Comparison of ENCODE assay signal across 16 cellular contexts in genomic region chr18:50283469-50284209, GRCh38. TPM values are rescaled to one million over a fixed set of nuclear protein-coding genes. Genes with fewer than 3 reads are reported as not detected.
DNase-seq lines count a peak whose midpoint lies in the region; ATAC-seq, FAIRE-seq and TF ChIP-seq lines count a peak whose summit lies in the region.
"Had no signal": no experiment of that assay in that cellular context is flagged by ENCODE, and none has a peak within 500 bp of the region (broad histone marks: within the 10 kb centered on the region; RNA-seq: fewer than 3 reads in every experiment).

No MANE protein-coding gene starts in this region.

- H2AFZ ChIP-seq in HepG2 (ENCODE audit: low read length) = no peak overlapping the region

- H3K4me2 ChIP-seq in HepG2 (ENCODE audit: low read depth, low read length) = no peak overlapping the region

- no peak overlapping the region for H3K9ac ChIP-seq in HepG2 (ENCODE audit: insufficient read depth, low read depth, low read length)

- DNase-seq in Right ventricle myocardium inferior (ENCODE audit: missing footprints) (peak; percentile 68), Right ventricle myocardium superior (no peak), HepG2 (ENCODE audit: low spot score) (no peak), GM19240 (ENCODE audit: insufficient read length, low spot score) (no peak), D721Med (ENCODE audit: insufficient read length, low spot score) (no peak), SIG-M5 treated with dmso at 0.1 percent for 504 hours (lab: John Stamatoyannopoulos, UW; ENCODE audit: unreplicated experiment) (no peak), epidermal melanocyte (ENCODE audit: insufficient read length, low spot score) (no peak)
- DNase-seq in activated T-helper 1 cell treated with anti-CD3 and anti-CD28 coated beads, Interleukin-12 subunit alpha, Interleukin-12 subunit beta, Interleukin-2, Interleukin-4 antibody, amounts not matched to agents 30 ng/mL and 10 ng/mL and 1 ng/mL, durations not matched to agents 14 hours and 24 hours and 36 hours (ENCODE audit: low spot score) = no peak
- DNase-seq: activated effector memory CD4-positive, alpha-beta T cell treated with anti-CD3 and anti-CD28 coated beads, Interleukin-2, amount 50 U/mL, for 16 hours; body of pancreas; dorsolateral prefrontal cortex; KBM-7; NCI-H1092 treated with DMSO at 0.1 percent for 48 hours; NCI-H2171; T-helper 9 cell had no signal

- TF ChIP-seq RAD21 in HepG2 (CRISPR knock-in tag; IDR thresholded peaks at IDR 0.05) = no peak

- CTCF ChIA-PET in HepG2 (lab: Yijun Ruan, JAX; ENCODE audit: low intra/inter-chr PET ratio, low total read pairs) = no interaction called here

- peaks cover 56% of the 10 kb centered on the region for H3K36me3 Mint-ChIP-seq in activated T-helper 1 cell treated with anti-CD3 and anti-CD28 coated beads, Interleukin-12 subunit alpha, Interleukin-12 subunit beta, Interleukin-2, Interleukin-4 antibody, amounts not matched to agents 30 ng/mL and 10 ng/mL and 1 ng/mL, durations not matched to agents 14 hours and 24 hours and 36 hours (ENCODE audit: low read depth)

- 98% methylated on average over 29 of the region's 29 CpGs for WGBS in HepG2 (ENCODE audit: low lambda C conversion rate)

- no peaks in the 10 kb centered on the region for H3K9me3 Mint-ChIP-seq in activated T-helper 1 cell treated with anti-CD3 and anti-CD28 coated beads, Interleukin-12 subunit alpha, Interleukin-12 subunit beta, Interleukin-2, Interleukin-4 antibody, amounts not matched to agents 30 ng/mL and 10 ng/mL and 1 ng/mL, durations not matched to agents 14 hours and 24 hours and 36 hours

- H3K36me3 ChIP-seq in HepG2 (replicated peaks in 1 of 2; ENCODE audit: control insufficient read depth in 1 of 2, insufficient read depth in 2 of 2, low read length in 2 of 2) = peaks cover 9 to 23% of the 10 kb centered on the region in 2 experiments; a peak in 4 of 5 replicates

- H4K20me1 ChIP-seq in HepG2 (ENCODE audit: insufficient read depth, low read length) = no peaks in the 10 kb centered on the region

- H3K4me1 Mint-ChIP-seq in activated T-helper 1 cell treated with anti-CD3 and anti-CD28 coated beads, Interleukin-12 subunit alpha, Interleukin-12 subunit beta, Interleukin-2, Interleukin-4 antibody, amounts not matched to agents 30 ng/mL and 10 ng/mL and 1 ng/mL, durations not matched to agents 14 hours and 24 hours and 36 hours (ENCODE audit: low read depth) = peaks cover 50% of the 10 kb centered on the region

- no peak for FAIRE-seq in HepG2 (lab: Jason Lieb, UNC)
- FAIRE-seq in D721Med (lab: Jason Lieb, UNC) = no peak

- H3K9me3 ChIP-seq in HepG2 (ENCODE audit: low read length) = no peaks in the 10 kb centered on the region
- H3K9me3 ChIP-seq: body of pancreas, right atrium auricular region had no signal

- H3K4me1 ChIP-seq in HepG2 (ENCODE audit: insufficient read depth, low read length) = peaks cover 33% of the 10 kb centered on the region

- TF ChIP-seq CTCF in HepG2 (CRISPR knock-in tag; IDR thresholded peaks at IDR 0.05) (no peak), D721Med (IDR thresholded peaks at IDR 0.05; ENCODE audit: insufficient read depth, missing control alignments) (no peak)

- TSS peak; percentile 22 for BruUV-seq in HepG2 (replicated peaks; lab: Mats Ljungman, UMichigan)

- H3K27me3 ChIP-seq in HepG2 (ENCODE audit: control insufficient read depth in 1 of 2, insufficient read depth in 2 of 2, low read length in 2 of 2) = peaks cover 0 to 4% of the 10 kb centered on the region in 2 experiments; a peak in 1 of 5 replicates
- H3K27me3 ChIP-seq: body of pancreas, dorsolateral prefrontal cortex, right atrium auricular region had no signal

- no peak overlapping the region for H3K4me3 ChIP-seq in HepG2 (replicated peaks in 1 of 3; ENCODE audit: insufficient read depth in 1 of 3, low read depth in 2 of 3, low read length in 3 of 3)
- H3K4me3 ChIP-seq: body of pancreas, right atrium auricular region had no signal

- peak overlapping the region; percentile 67 for H3K27ac Mint-ChIP-seq in activated T-helper 1 cell treated with anti-CD3 and anti-CD28 coated beads, Interleukin-12 subunit alpha, Interleukin-12 subunit beta, Interleukin-2, Interleukin-4 antibody, amounts not matched to agents 30 ng/mL and 10 ng/mL and 1 ng/mL, durations not matched to agents 14 hours and 24 hours and 36 hours

- peak overlapping the region; percentile 61 for H3K4me3 Mint-ChIP-seq in activated T-helper 1 cell treated with anti-CD3 and anti-CD28 coated beads, Interleukin-12 subunit alpha, Interleukin-12 subunit beta, Interleukin-2, Interleukin-4 antibody, amounts not matched to agents 30 ng/mL and 10 ng/mL and 1 ng/mL, durations not matched to agents 14 hours and 24 hours and 36 hours

- no peak for TF ChIP-seq POLR2A in HepG2 (IDR thresholded peaks at IDR 0.05; ENCODE audit: insufficient read depth in 1 of 2, low read depth in 2 of 2, low read length in 2 of 2)

- POLR2A ChIA-PET in HepG2 (lab: Yijun Ruan, JAX) = no interaction called here

- ATAC-seq in Right ventricle myocardium inferior (no peak), Right ventricle myocardium superior (ENCODE audit: poor library complexity) (no peak), HepG2 (no peak)
- ATAC-seq: body of pancreas had no signal

- no peaks in the 10 kb centered on the region for H3K27me3 Mint-ChIP-seq in activated T-helper 1 cell treated with anti-CD3 and anti-CD28 coated beads, Interleukin-12 subunit alpha, Interleukin-12 subunit beta, Interleukin-2, Interleukin-4 antibody, amounts not matched to agents 30 ng/mL and 10 ng/mL and 1 ng/mL, durations not matched to agents 14 hours and 24 hours and 36 hours (ENCODE audit: insufficient read depth)

- in situ Hi-C loops in HepG2 (cut with HindIII; ENCODE audit: extremely low pct_ligation_motif_present, low pct_unique_long_range_greater_than_20kb) = loop anchor here (10.0 kb wide), 1 partner anchor 141 kb away; no protein-coding TSS in a partner anchor

- H3K27ac ChIP-seq in HepG2 (ENCODE audit: extremely low read length, insufficient read depth, low read length) = no peak overlapping the region
- H3K27ac ChIP-seq: body of pancreas, right atrium auricular region had no signal

- intact Hi-C loops in Right ventricle myocardium inferior (cut with DNase I) (loop anchor here (5.0 to 10.0 kb wide), 3 partner anchors 144 to 911 kb away; partner anchors contain the start of genes C18orf32 and MEX3C), Right ventricle myocardium superior (cut with DNase I) (no loop called here), HepG2 (cut with micrococcal nuclease; ENCODE audit: unreplicated experiment) (no loop called here)
- intact Hi-C loops in activated T-helper 1 cell treated with anti-CD3 and anti-CD28 coated beads, Interleukin-12 subunit alpha, Interleukin-12 subunit beta, Interleukin-2, Interleukin-4 antibody, amounts not matched to agents 30 ng/mL and 10 ng/mL and 1 ng/mL, durations not matched to agents 14 hours and 24 hours and 36 hours (cut with micrococcal nuclease) = loop anchor here (5.0 to 10.0 kb wide), 6 partner anchors 471 to 1339 kb away; partner anchors contain the start of genes ACAA2, ELAC1, ME2 and SMAD4

- TF ChIP-seq EP300 in HepG2 (IDR thresholded peaks at IDR 0.05; ENCODE audit: low read depth in 2 of 2, low read length in 2 of 2) (no peak), HepG2 (CRISPR knock-in tag; IDR thresholded peaks at IDR 0.05; ENCODE audit: borderline replicate concordance) (no peak)

- peaks cover 28% of the 10 kb centered on the region for H3K79me2 ChIP-seq in HepG2 (ENCODE audit: insufficient read depth, low read length)

RNA-seq across cellular contexts. Expression of gene MBD1, which starts 2.3 kb away (rescaled TPM):
- total RNA-seq in Right ventricle myocardium inferior (49.4 TPM), Right ventricle myocardium superior (41.2 TPM), HepG2 (2016; rRNA removed; fragmentation: Illumina TruSeq; extraction: Trizol) (15.2 and 25.5 TPM in 2 replicates)
- 94.8 and 95.2 TPM in 2 replicates for total RNA-seq in activated T-helper 1 cell treated with anti-CD3 and anti-CD28 coated beads, Interleukin-12 subunit alpha, Interleukin-12 subunit beta, Interleukin-2, Interleukin-4 antibody, amounts not matched to agents 30 ng/mL and 10 ng/mL and 1 ng/mL, durations not matched to agents 14 hours and 24 hours and 36 hours
- 5.6 and 7.6 TPM in 2 replicates for total RNA-seq in HepG2 (2016; cell fraction: cytosol; rRNA removed; fragmentation: Illumina TruSeq; extraction: Trizol; ENCODE audit: low read depth)
- total RNA-seq in HepG2 (2016; cell fraction: insoluble cytoplasmic fraction; rRNA removed; fragmentation: Illumina TruSeq; extraction: Trizol) = 13.1 and 25.2 TPM in 2 replicates
- total RNA-seq in HepG2 (2016; cell fraction: membrane; rRNA removed; fragmentation: Illumina TruSeq; extraction: Trizol) = 13.7 and 14.8 TPM in 2 replicates
- total RNA-seq in HepG2 (2016; cell fraction: nucleus; rRNA removed; fragmentation: Illumina TruSeq; extraction: Trizol) = 34.3 TPM in 2 replicates
- polyA plus RNA-seq in HepG2 (2011; rRNA removed) = 28.6 and 31.3 TPM in 2 replicates
- polyA plus RNA-seq in HepG2 (2011; cell fraction: cytosol; rRNA removed) = 16.1 and 23.4 TPM in 2 replicates
- 145 and 153 TPM in 2 replicates for polyA plus RNA-seq in HepG2 (2011; cell fraction: nucleus; rRNA removed)
- 15.5 and 18.8 TPM in 2 replicates for polyA plus RNA-seq in HepG2 (2012)
- polyA plus RNA-seq in HepG2 (2016; cell fraction: cytosol; fragmentation: Illumina TruSeq; extraction: Trizol; ENCODE audit: low read depth) = 4.3 and 4.6 TPM in 2 replicates
- polyA plus RNA-seq in HepG2 (2016; cell fraction: insoluble cytoplasmic fraction; fragmentation: Illumina TruSeq; extraction: Trizol; ENCODE audit: low read depth) = 15.4 and 19.3 TPM in 2 replicates
- 8.7 and 8.9 TPM in 2 replicates for polyA plus RNA-seq in HepG2 (2016; cell fraction: membrane; fragmentation: Illumina TruSeq; extraction: Trizol; ENCODE audit: low read depth)
- 54.5 and 56.4 TPM in 2 replicates for polyA plus RNA-seq in HepG2 (2016; cell fraction: nucleus; fragmentation: Illumina TruSeq; extraction: Trizol; ENCODE audit: insufficient read depth, low read depth)
- polyA minus RNA-seq in HepG2 (2011; rRNA and poly(A)+ RNA removed; ENCODE audit: low replicate concordance) = 45.6 and 63.7 TPM in 2 replicates
- 12.0 and 13.2 TPM in 2 replicates for polyA minus RNA-seq in HepG2 (2011; cell fraction: cytosol; rRNA and poly(A)+ RNA removed)
- 56.3 and 64.5 TPM in 2 replicates for polyA minus RNA-seq in HepG2 (2011; cell fraction: nucleus; rRNA and poly(A)+ RNA removed)

RNA-seq across cellular contexts. Expression of gene CXXC1, which starts 3.9 kb away (rescaled TPM):
- total RNA-seq in Right ventricle myocardium inferior = 32.8 TPM
- total RNA-seq in Right ventricle myocardium superior = 39.4 TPM
- total RNA-seq in activated T-helper 1 cell treated with anti-CD3 and anti-CD28 coated beads, Interleukin-12 subunit alpha, Interleukin-12 subunit beta, Interleukin-2, Interleukin-4 antibody, amounts not matched to agents 30 ng/mL and 10 ng/mL and 1 ng/mL, durations not matched to agents 14 hours and 24 hours and 36 hours = 114 and 117 TPM in 2 replicates
- 29.8 and 32.9 TPM in 2 replicates for total RNA-seq in HepG2 (2016; rRNA removed; fragmentation: Illumina TruSeq; extraction: Trizol)
- total RNA-seq in HepG2 (2016; cell fraction: cytosol; rRNA removed; fragmentation: Illumina TruSeq; extraction: Trizol; ENCODE audit: low read depth) = 5.2 and 6.1 TPM in 2 replicates
- 27.2 and 40.8 TPM in 2 replicates for total RNA-seq in HepG2 (2016; cell fraction: insoluble cytoplasmic fraction; rRNA removed; fragmentation: Illumina TruSeq; extraction: Trizol)
- total RNA-seq in HepG2 (2016; cell fraction: membrane; rRNA removed; fragmentation: Illumina TruSeq; extraction: Trizol) = 16.4 and 17.8 TPM in 2 replicates
- 26.0 and 29.7 TPM in 2 replicates for total RNA-seq in HepG2 (2016; cell fraction: nucleus; rRNA removed; fragmentation: Illumina TruSeq; extraction: Trizol)
- 39.0 and 39.8 TPM in 2 replicates for polyA plus RNA-seq in HepG2 (2011; rRNA removed)
- polyA plus RNA-seq in HepG2 (2011; cell fraction: cytosol; rRNA removed) = 29.5 and 48.9 TPM in 2 replicates
- polyA plus RNA-seq in HepG2 (2011; cell fraction: nucleus; rRNA removed) = 324 and 455 TPM in 2 replicates
- 22.4 and 34.0 TPM in 2 replicates for polyA plus RNA-seq in HepG2 (2012)
- polyA plus RNA-seq in HepG2 (2016; cell fraction: cytosol; fragmentation: Illumina TruSeq; extraction: Trizol; ENCODE audit: low read depth) = 4.1 and 5.9 TPM in 2 replicates
- polyA plus RNA-seq in HepG2 (2016; cell fraction: insoluble cytoplasmic fraction; fragmentation: Illumina TruSeq; extraction: Trizol; ENCODE audit: low read depth) = 25.7 and 37.2 TPM in 2 replicates
- polyA plus RNA-seq in HepG2 (2016; cell fraction: membrane; fragmentation: Illumina TruSeq; extraction: Trizol; ENCODE audit: low read depth) = 14.3 and 15.5 TPM in 2 replicates
- polyA plus RNA-seq in HepG2 (2016; cell fraction: nucleus; fragmentation: Illumina TruSeq; extraction: Trizol; ENCODE audit: insufficient read depth, low read depth) = 119 and 130 TPM in 2 replicates
- polyA minus RNA-seq in HepG2 (2011; rRNA and poly(A)+ RNA removed; ENCODE audit: low replicate concordance) = 42.0 and 46.9 TPM in 2 replicates
- 8.7 and 10.1 TPM in 2 replicates for polyA minus RNA-seq in HepG2 (2011; cell fraction: cytosol; rRNA and poly(A)+ RNA removed)
- polyA minus RNA-seq in HepG2 (2011; cell fraction: nucleus; rRNA and poly(A)+ RNA removed) = 27.0 and 29.1 TPM in 2 replicates

RNA-seq across cellular contexts. Expression of gene CFAP53, which starts 17.3 kb away (rescaled TPM):
- not detected for total RNA-seq in Right ventricle myocardium inferior
- total RNA-seq in Right ventricle myocardium superior = 0.11 TPM
- 0.31 and 0.34 TPM in 2 replicates for total RNA-seq in activated T-helper 1 cell treated with anti-CD3 and anti-CD28 coated beads, Interleukin-12 subunit alpha, Interleukin-12 subunit beta, Interleukin-2, Interleukin-4 antibody, amounts not matched to agents 30 ng/mL and 10 ng/mL and 1 ng/mL, durations not matched to agents 14 hours and 24 hours and 36 hours
- total RNA-seq in HepG2 (2016; rRNA removed; fragmentation: Illumina TruSeq; extraction: Trizol) = 0.07 TPM in 1 of 2 replicates, not detected in the other
- 0.09 TPM in 1 of 2 replicates, not detected in the other for total RNA-seq in HepG2 (2016; cell fraction: cytosol; rRNA removed; fragmentation: Illumina TruSeq; extraction: Trizol; ENCODE audit: low read depth)
- total RNA-seq in HepG2 (2016; cell fraction: insoluble cytoplasmic fraction; rRNA removed; fragmentation: Illumina TruSeq; extraction: Trizol) = 0.09 and 0.13 TPM in 2 replicates
- total RNA-seq in HepG2 (2016; cell fraction: membrane; rRNA removed; fragmentation: Illumina TruSeq; extraction: Trizol) = not detected in 2 replicates
- total RNA-seq in HepG2 (2016; cell fraction: nucleus; rRNA removed; fragmentation: Illumina TruSeq; extraction: Trizol) = 0.28 TPM in 1 of 2 replicates, not detected in the other
- 0.05 TPM in 2 replicates for polyA plus RNA-seq in HepG2 (2011; rRNA removed)
- polyA plus RNA-seq in HepG2 (2011; cell fraction: cytosol; rRNA removed) = 0.03 and 0.04 TPM in 2 replicates
- polyA plus RNA-seq in HepG2 (2011; cell fraction: nucleus; rRNA removed) = 0.07 TPM in 1 of 2 replicates, not detected in the other
- 0.07 and 0.11 TPM in 2 replicates for polyA plus RNA-seq in HepG2 (2012)
- polyA plus RNA-seq in HepG2 (2016; cell fraction: cytosol; fragmentation: Illumina TruSeq; extraction: Trizol; ENCODE audit: low read depth) = 0.09 and 0.11 TPM in 2 replicates
- polyA plus RNA-seq in HepG2 (2016; cell fraction: insoluble cytoplasmic fraction; fragmentation: Illumina TruSeq; extraction: Trizol; ENCODE audit: low read depth) = not detected in 2 replicates
- polyA plus RNA-seq in HepG2 (2016; cell fraction: membrane; fragmentation: Illumina TruSeq; extraction: Trizol; ENCODE audit: low read depth) = not detected in 2 replicates
- polyA plus RNA-seq in HepG2 (2016; cell fraction: nucleus; fragmentation: Illumina TruSeq; extraction: Trizol; ENCODE audit: insufficient read depth, low read depth) = not detected in 2 replicates
- 0.12 TPM in 1 of 2 replicates, not detected in the other for polyA minus RNA-seq in HepG2 (2011; rRNA and poly(A)+ RNA removed; ENCODE audit: low replicate concordance)
- not detected in 2 replicates for polyA minus RNA-seq in HepG2 (2011; cell fraction: cytosol; rRNA and poly(A)+ RNA removed)
- polyA minus RNA-seq in HepG2 (2011; cell fraction: nucleus; rRNA and poly(A)+ RNA removed) = 0.52 TPM in 1 of 2 replicates, not detected in the other

Comparison
In these comparisons a context has a peak if more than half of its experiments do, and no peak if none do; other contexts are left out.
1. intact Hi-C loops: an anchor here in Right ventricle myocardium inferior (5.0 to 10.0 kb wide) and activated T-helper 1 cell treated with anti-CD3 and anti-CD28 coated beads, Interleukin-12 subunit alpha, Interleukin-12 subunit beta, Interleukin-2, Interleukin-4 antibody, amounts not matched to agents 30 ng/mL and 10 ng/mL and 1 ng/mL, durations not matched to agents 14 hours and 24 hours and 36 hours (5.0 to 10.0 kb wide); none called in Right ventricle myocardium superior and HepG2.